In the genomic region with DNA sequence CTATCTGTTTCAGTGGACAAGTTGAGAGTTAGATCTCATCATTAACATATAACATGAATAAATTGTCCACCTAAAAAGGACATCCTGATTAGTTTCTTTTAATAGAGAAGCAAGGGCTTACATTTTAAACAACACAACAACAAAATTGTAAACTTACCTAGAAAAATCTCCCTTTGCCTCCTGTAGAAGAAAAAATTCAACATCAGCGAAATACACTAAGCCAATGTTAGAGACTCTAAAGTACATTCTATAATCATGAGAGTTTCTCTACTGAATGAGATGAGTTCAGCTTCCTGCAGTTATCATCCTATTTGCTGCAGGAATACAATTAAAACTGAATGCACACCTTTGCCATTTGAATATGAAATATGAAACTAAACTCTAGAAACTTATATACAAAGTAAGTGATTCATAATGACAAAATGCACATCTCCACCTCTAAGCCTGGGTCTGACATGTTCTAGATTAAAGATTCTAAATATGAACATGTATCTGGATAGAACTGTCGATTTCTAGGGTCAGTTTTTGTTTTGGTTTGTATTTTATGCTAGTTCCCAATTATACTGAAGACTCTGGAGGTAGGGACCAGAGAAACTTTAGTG, we compare ENCODE assay signal across 27 cellular contexts.
"Had no signal": no experiment of that assay in that cellular context is flagged by ENCODE, and none has a peak within 500 bp of the region (broad histone marks: within the 10 kb centered on the region; RNA-seq: fewer than 3 reads in every experiment).

No MANE protein-coding gene starts in this region.

- H3K4me1 Mint-ChIP-seq: immature natural killer cell had no signal

- H3K27me3 ChIP-seq: body of pancreas, pancreas, stomach, thyroid gland, upper lobe of right lung had no signal

- H3K9me3 ChIP-seq: body of pancreas, pancreas, psoas muscle, stomach, thyroid gland, upper lobe of right lung had no signal

- H3K36me3 ChIP-seq: pancreas, stomach, thyroid gland, upper lobe of right lung had no signal

- ATAC-seq: activated CD8-positive, alpha-beta memory T cell treated with anti-CD3 and anti-CD28 coated beads, Interleukin-2, amount 10 ng/mL, durations not matched to agents 7 days and 5 days; activated CD8-positive, alpha-beta T cell treated with anti-CD3 and anti-CD28 coated beads, Interleukin-2, amount 10 ng/mL, durations not matched to agents 7 days and 5 days; body of pancreas; effector memory CD8-positive, alpha-beta T cell; naive thymus-derived CD4-positive, alpha-beta T cell; pancreas; psoas muscle; stimulated activated naive B cell treated with anti-CD40 and anti-IgM and Interleukin-4, amounts not matched to agents 10 μg/mL and 1 μg/mL and 100 μg/mL, for 72 hours; upper lobe of right lung had no signal

- H3K36me3 Mint-ChIP-seq: activated CD8-positive, alpha-beta memory T cell treated with anti-CD3 and anti-CD28 coated beads, Interleukin-2, amount 10 ng/mL, durations not matched to agents 7 days and 5 days; activated naive CD8-positive, alpha-beta T cell; immature natural killer cell; memory B cell; naive thymus-derived CD4-positive, alpha-beta T cell; stimulated activated naive B cell treated with anti-CD40 and anti-IgM and Interleukin-4, amounts not matched to agents 10 μg/mL and 1 μg/mL and 100 μg/mL, for 72 hours had no signal

- H3K9me3 Mint-ChIP-seq: effector memory CD8-positive, alpha-beta T cell; immature natural killer cell; memory B cell; stimulated activated naive B cell treated with anti-CD40 and anti-IgM and Interleukin-4, amounts not matched to agents 10 μg/mL and 1 μg/mL and 100 μg/mL, for 72 hours had no signal

- H3K4me3 Mint-ChIP-seq: activated CD8-positive, alpha-beta memory T cell treated with anti-CD3 and anti-CD28 coated beads, Interleukin-2, amount 10 ng/mL, durations not matched to agents 7 days and 5 days; activated CD8-positive, alpha-beta T cell treated with anti-CD3 and anti-CD28 coated beads, Interleukin-2, amount 10 ng/mL, durations not matched to agents 7 days and 5 days; activated naive CD8-positive, alpha-beta T cell; effector memory CD8-positive, alpha-beta T cell; immature natural killer cell; memory B cell; naive thymus-derived CD4-positive, alpha-beta T cell; stimulated activated naive B cell treated with anti-CD40 and anti-IgM and Interleukin-4, amounts not matched to agents 10 μg/mL and 1 μg/mL and 100 μg/mL, for 72 hours had no signal

- H3K4me3 ChIP-seq: body of pancreas, pancreas, psoas muscle, stomach, thyroid gland, upper lobe of right lung had no signal

- H3K4me1 ChIP-seq: psoas muscle, thyroid gland had no signal

- H3K27me3 Mint-ChIP-seq: activated naive CD8-positive, alpha-beta T cell; memory B cell had no signal

- DNase-seq: activated CD4-positive, alpha-beta T cell treated with anti-CD3 and anti-CD28 coated beads for 1 hour; activated CD4-positive, alpha-beta T cell treated with anti-CD3 and anti-CD28 coated beads, Interleukin-2, amount 50 U/mL, for 1 hour; activated CD8-positive, alpha-beta memory T cell treated with anti-CD3 and anti-CD28 coated beads, Interleukin-2, amount 10 ng/mL, durations not matched to agents 7 days and 5 days; activated CD8-positive, alpha-beta T cell treated with anti-CD3 and anti-CD28 coated beads, Interleukin-2, amount 10 ng/mL, durations not matched to agents 7 days and 5 days; activated naive CD4-positive, alpha-beta T cell; activated T-cell treated with anti-CD3 and anti-CD28 coated beads, Interleukin-2, amount 50 U/mL, for 48 hours; anterior cingulate cortex; body of pancreas; caudate nucleus; cortex of kidney; effector memory CD8-positive, alpha-beta T cell; head of caudate nucleus; hippocampal formation; immature natural killer cell; midbrain; naive thymus-derived CD4-positive, alpha-beta T cell; pancreas; psoas muscle; stimulated activated CD4-positive, alpha-beta T cell treated with anti-CD3 and anti-CD28 coated beads, Interleukin-15, amount 100 ng/mL, for 24 hours; stimulated activated CD4-positive, alpha-beta T cell treated with anti-CD3 and anti-CD28 coated beads, Interleukin-2, amount 100 ng/mL, for 24 hours; stimulated activated naive B cell treated with anti-CD40 and anti-IgM and Interleukin-4, amounts not matched to agents 10 μg/mL and 1 μg/mL and 100 μg/mL, for 72 hours; stomach; T-helper 2 cell; thyroid gland; upper lobe of right lung had no signal

- H3K27ac Mint-ChIP-seq: activated CD8-positive, alpha-beta memory T cell treated with anti-CD3 and anti-CD28 coated beads, Interleukin-2, amount 10 ng/mL, durations not matched to agents 7 days and 5 days; activated CD8-positive, alpha-beta T cell treated with anti-CD3 and anti-CD28 coated beads, Interleukin-2, amount 10 ng/mL, durations not matched to agents 7 days and 5 days; activated naive CD8-positive, alpha-beta T cell; effector memory CD8-positive, alpha-beta T cell; immature natural killer cell; memory B cell; naive thymus-derived CD4-positive, alpha-beta T cell; stimulated activated naive B cell treated with anti-CD40 and anti-IgM and Interleukin-4, amounts not matched to agents 10 μg/mL and 1 μg/mL and 100 μg/mL, for 72 hours had no signal

- H3K27ac ChIP-seq: body of pancreas, pancreas, psoas muscle, stomach, thyroid gland, upper lobe of right lung had no signal

- FAIRE-seq: pancreas had no signal
